ENCODE assay signal across 12 cellular contexts in the genomic region with DNA sequence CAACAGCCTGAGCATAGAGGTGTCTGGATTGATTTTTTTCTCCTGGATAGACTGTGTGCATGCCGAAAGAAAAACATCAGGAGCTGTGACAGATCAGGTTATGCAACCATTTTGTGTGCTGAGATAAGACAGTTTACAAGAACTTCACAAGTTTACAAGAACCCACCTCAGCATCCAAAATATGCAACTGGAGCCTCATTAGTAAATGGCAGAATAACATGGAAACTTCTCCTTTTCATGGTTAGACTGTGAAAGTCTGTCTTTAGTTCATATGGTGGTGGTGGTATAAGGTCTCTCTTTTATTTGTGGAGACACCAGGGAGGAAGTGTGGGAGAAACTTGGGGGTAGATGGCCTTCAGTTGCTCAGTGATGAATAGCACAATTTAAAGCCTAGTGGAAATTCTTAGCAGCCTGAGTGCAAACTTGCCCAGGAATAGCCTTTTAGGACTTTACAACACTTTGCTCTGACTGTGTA. TPM values are rescaled to one million over a fixed set of nuclear protein-coding genes. Genes with fewer than 3 reads are reported as not detected.
DNase-seq lines count a peak whose midpoint lies in the region; ATAC-seq and TF ChIP-seq lines count a peak whose summit lies in the region.
"Had no signal": no experiment of that assay in that cellular context is flagged by ENCODE, and none has a peak within 500 bp of the region (broad histone marks: within the 10 kb centered on the region; RNA-seq: fewer than 3 reads in every experiment).

No MANE protein-coding gene starts in this region.

- no peak overlapping the region for H3K4me3 ChIP-seq in CD8-positive, alpha-beta memory T cell (ENCODE audit: low read length)
- H3K4me3 ChIP-seq in neutrophil (ENCODE audit: low read depth in 1 of 2, low read length in 1 of 2) (no peak overlapping the region), psoas muscle (no peak overlapping the region)
- H3K4me3 ChIP-seq: breast epithelium, right atrium auricular region, SJSA1 had no signal

- POLR2A ChIA-PET in CD8-positive, alpha-beta memory T cell (lab: Charles Lee) = no interaction called here

- H3K4me3 Mint-ChIP-seq in CD8-positive, alpha-beta memory T cell = peak overlapping the region in 1 of 7 donors; percentile 19
- no peak overlapping the region for H3K4me3 Mint-ChIP-seq in dendritic cell treated with granulocyte-macrophage colony-stimulating factor and Interleukin-4, amounts not matched to agents 40 ng/mL and 50 ng/mL, for 4 days

- CTCF ChIA-PET in CD8-positive, alpha-beta memory T cell (lab: Charles Lee) = interaction anchor here (1.2 kb wide), 1 partner anchor 12 kb away, joined by 3 read pairs; no protein-coding TSS in a partner anchor

- peak overlapping the region in 5 of 8 donors; percentile 6 to 84 (median 57) for H3K27ac Mint-ChIP-seq in CD8-positive, alpha-beta memory T cell
- H3K27ac Mint-ChIP-seq in dendritic cell treated with granulocyte-macrophage colony-stimulating factor and Interleukin-4, amounts not matched to agents 40 ng/mL and 50 ng/mL, for 4 days = peak overlapping the region; percentile 72

- in situ Hi-C loops in GM13976 (cut with MboI; ENCODE audit: low sequenced_read_pairs, unreplicated experiment) = no loop called here

- H3K27me3 ChIP-seq in CD8-positive, alpha-beta memory T cell (ENCODE audit: insufficient read depth, low read length, poor library complexity, severe bottlenecking) = no peaks in the 10 kb centered on the region
- H3K27me3 ChIP-seq in neutrophil = no peaks in the 10 kb centered on the region
- no peaks in the 10 kb centered on the region for H3K27me3 ChIP-seq in psoas muscle (ENCODE audit: insufficient read depth in 3 of 3, low read length in 2 of 3)
- H3K27me3 ChIP-seq: breast epithelium, right atrium auricular region, SJSA1 had no signal

- no peak for DNase-seq in CD8-positive, alpha-beta memory T cell
- DNase-seq in NOMO-1 treated with DMSO at 0.1 percent for 48 hours (lab: John Stamatoyannopoulos, UW; ENCODE audit: unreplicated experiment) = peak; percentile 25
- DNase-seq in psoas muscle = no peak
- DNase-seq in GM13976 (ENCODE audit: low spot score) = no peak
- DNase-seq: activated CD8-positive, alpha-beta memory T cell treated with anti-CD3 and anti-CD28 coated beads for 24 hours had no signal

- H3K27me3 Mint-ChIP-seq in CD8-positive, alpha-beta memory T cell = no peaks in the 10 kb centered on the region
- H3K27me3 Mint-ChIP-seq in dendritic cell treated with granulocyte-macrophage colony-stimulating factor and Interleukin-4, amounts not matched to agents 40 ng/mL and 50 ng/mL, for 4 days = no peaks in the 10 kb centered on the region

- TF ChIP-seq CTCF in neutrophil (IDR thresholded peaks at IDR 0.05) = no peak
- no peak for TF ChIP-seq CTCF in psoas muscle (IDR thresholded peaks at IDR 0.05)
- no peak for TF ChIP-seq CTCF in GM13976 (IDR thresholded peaks at IDR 0.05; ENCODE audit: borderline replicate concordance, control extremely low read depth, extremely low read depth, insufficient read depth, missing control alignments)

- peaks cover 39% of the 10 kb centered on the region for H3K4me1 ChIP-seq in CD8-positive, alpha-beta memory T cell (ENCODE audit: insufficient read depth, low read length)
- H3K4me1 ChIP-seq in neutrophil (ENCODE audit: control insufficient read depth in 1 of 2, insufficient read depth in 1 of 2, low read depth in 1 of 2, low read length in 1 of 2) = peaks cover 19 to 20% of the 10 kb centered on the region in 2 experiments
- H3K4me1 ChIP-seq in psoas muscle = peaks cover 19% of the 10 kb centered on the region

- H3K36me3 Mint-ChIP-seq in CD8-positive, alpha-beta memory T cell = peaks cover 0 to 36% (median 6%) of the 10 kb centered on the region in 3 donors
- H3K36me3 Mint-ChIP-seq in dendritic cell treated with granulocyte-macrophage colony-stimulating factor and Interleukin-4, amounts not matched to agents 40 ng/mL and 50 ng/mL, for 4 days (ENCODE audit: low read depth) = peaks cover 7% of the 10 kb centered on the region

- peaks cover 20 to 57% (median 32%) of the 10 kb centered on the region in 3 donors for H3K4me1 Mint-ChIP-seq in CD8-positive, alpha-beta memory T cell
- H3K4me1 Mint-ChIP-seq in dendritic cell treated with granulocyte-macrophage colony-stimulating factor and Interleukin-4, amounts not matched to agents 40 ng/mL and 50 ng/mL, for 4 days (ENCODE audit: low read depth) = peaks cover 66% of the 10 kb centered on the region

- no peaks in the 10 kb centered on the region for H3K9me3 ChIP-seq in CD8-positive, alpha-beta memory T cell (ENCODE audit: low read length)
- no peaks in the 10 kb centered on the region for H3K9me3 ChIP-seq in neutrophil
- no peaks in the 10 kb centered on the region for H3K9me3 ChIP-seq in psoas muscle
- H3K9me3 ChIP-seq: breast epithelium, right atrium auricular region, SJSA1 had no signal

- intact Hi-C loops in dendritic cell treated with granulocyte-macrophage colony-stimulating factor and Interleukin-4, amounts not matched to agents 40 ng/mL and 50 ng/mL, for 4 days (cut with micrococcal nuclease) = no loop called here
- intact Hi-C loops in psoas muscle (cut with DNase I) = no loop called here

- no peak for ATAC-seq in psoas muscle
- no peak for ATAC-seq in GM18502 (IDR thresholded peaks at IDR 0.05; ENCODE audit: poor library complexity, unreplicated experiment)
- ATAC-seq in HG03439 (IDR thresholded peaks at IDR 0.05; ENCODE audit: unreplicated experiment) = no peak

- no peaks in the 10 kb centered on the region for H3K36me3 ChIP-seq in CD8-positive, alpha-beta memory T cell (ENCODE audit: insufficient read depth, low read length)
- no peaks in the 10 kb centered on the region for H3K36me3 ChIP-seq in neutrophil
- peaks cover 0 to 11% of the 10 kb centered on the region in 2 donors for H3K36me3 ChIP-seq in psoas muscle (ENCODE audit: insufficient read depth in 1 of 2, low read depth in 1 of 2)
- H3K36me3 ChIP-seq: breast epithelium had no signal

- H3K27ac ChIP-seq in CD8-positive, alpha-beta memory T cell (ENCODE audit: low read depth, low read length) = no peak overlapping the region
- H3K27ac ChIP-seq in neutrophil (peak overlapping the region; percentile 54), psoas muscle (no peak overlapping the region)
- H3K27ac ChIP-seq: breast epithelium, right atrium auricular region, SJSA1 had no signal

- H3K9me3 Mint-ChIP-seq in CD8-positive, alpha-beta memory T cell = no peaks in the 10 kb centered on the region
- H3K9me3 Mint-ChIP-seq in dendritic cell treated with granulocyte-macrophage colony-stimulating factor and Interleukin-4, amounts not matched to agents 40 ng/mL and 50 ng/mL, for 4 days = no peaks in the 10 kb centered on the region

- whole genome bisulfite sequencing in psoas muscle, 3 donors = 78 to 86% (median 79%) methylated on average over 1 of the region's 1 CpG

RNA-seq across cellular contexts. Expression of a gene that starts 3.7 kb away (rescaled TPM):
- 10 to 100 TPM; 38.0 to 38.9 TPM for total RNA-seq in CD8-positive, alpha-beta memory T cell
- polyA plus RNA-seq in CD8-positive, alpha-beta memory T cell = 10.7 TPM
- total RNA-seq in psoas muscle = 10 to 100 TPM; 10.2 to 15.0 (median 12.3) TPM
- polyA plus RNA-seq in psoas muscle = 1 to 10 TPM; 3.2 to 9.0 (median 3.4) TPM
